In the genomic region with DNA sequence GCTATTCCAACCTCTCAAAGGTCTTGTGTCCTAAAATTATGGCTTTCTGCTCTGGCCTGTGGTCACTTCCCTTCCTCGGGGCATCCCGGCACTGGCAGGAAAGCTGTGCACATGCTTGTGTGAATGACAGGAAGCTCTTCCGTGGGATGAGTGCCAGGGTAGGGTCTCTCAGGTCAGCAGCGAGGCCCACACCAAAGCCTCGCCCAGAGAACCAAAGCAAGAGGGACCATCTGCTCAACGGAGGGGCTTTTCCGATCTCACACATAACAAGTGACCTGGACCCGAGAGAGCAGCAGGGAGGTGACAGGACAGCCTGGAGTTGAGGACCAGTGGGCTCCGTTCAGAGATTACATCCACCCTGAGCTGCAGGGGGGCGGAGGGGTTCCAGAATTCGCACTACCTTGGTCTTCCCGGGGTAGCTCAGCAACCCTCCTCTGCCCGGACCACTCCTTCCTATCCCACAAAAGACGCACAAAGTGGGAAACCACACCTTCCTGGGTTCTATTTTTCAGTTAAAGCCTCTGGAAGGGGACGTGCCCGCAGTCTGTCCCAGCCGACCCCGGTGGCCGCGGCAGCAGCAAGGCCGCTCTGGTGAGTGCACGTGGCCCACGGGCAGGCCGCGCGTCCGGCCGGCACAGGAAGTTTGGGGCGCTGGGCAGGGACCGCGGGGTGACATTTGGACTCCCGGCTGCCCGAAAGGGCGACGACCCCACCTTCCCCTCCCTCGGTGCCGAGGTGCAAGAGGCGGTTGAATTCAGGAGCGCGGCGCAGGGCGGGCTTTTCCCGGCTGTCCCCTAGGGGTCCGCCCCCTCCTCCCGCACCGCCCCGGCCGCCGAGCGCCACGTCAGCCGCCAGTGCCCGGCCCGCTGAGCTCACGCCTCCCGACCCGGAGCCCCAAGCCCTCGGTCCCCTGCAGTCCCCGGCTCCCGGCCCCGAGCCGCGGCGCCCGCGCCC, we compare ENCODE assay signal across 8 cellular contexts. TPM values are rescaled to one million over a fixed set of nuclear protein-coding genes. Genes with fewer than 3 reads are reported as not detected.
DNase-seq lines count a peak whose midpoint lies in the region; ATAC-seq and TF ChIP-seq lines count a peak whose summit lies in the region.

No MANE protein-coding gene starts in this region.

- H2BK5ac ChIP-seq in trophoblast cell (ENCODE audit: low read depth, low read length, poor library complexity) = peak overlapping the region; percentile 51

- TF ChIP-seq CTCF in GM12864 (IDR thresholded peaks at IDR 0.05; ENCODE audit: low read depth, low read length, missing control alignments) = no peak

- peak overlapping the region; percentile 80 for H3K18ac ChIP-seq in trophoblast cell (ENCODE audit: low read length)

- DNase-seq in A172 (ENCODE audit: low spot score) (peak; percentile 13), GM12864 (ENCODE audit: low read depth) (no peak), OCI-M1 (lab: John Stamatoyannopoulos, UW) (peak; percentile 77), Right ventricle myocardium superior (peak; percentile 73), trophoblast cell (peak; percentile 30 to 58), NCI-H187 treated with DMSO at 0.1 percent for 48 hours (lab: John Stamatoyannopoulos, UW) (no peak)
- DNase-seq in activated naive CD4-positive, alpha-beta T cell treated with anti-CD3 and anti-CD28 coated beads, Interleukin-2, amount 10 ng/mL, durations not matched to agents 7 days and 5 days = peak; percentile 65

- peak overlapping the region; percentile 20 for H2BK12ac ChIP-seq in trophoblast cell (ENCODE audit: low read length)

- H3K9me3 ChIP-seq in trophoblast cell (ENCODE audit: insufficient read depth, low read depth, low read length) = peaks cover 1% of the 10 kb centered on the region

- peaks cover 1% of the 10 kb centered on the region for H3K36me3 Mint-ChIP-seq in activated naive CD4-positive, alpha-beta T cell treated with anti-CD3 and anti-CD28 coated beads, Interleukin-2, amount 10 ng/mL, durations not matched to agents 7 days and 5 days

- ATAC-seq in HG02973 (IDR thresholded peaks at IDR 0.05; ENCODE audit: unreplicated experiment) (peak; percentile 26), Right ventricle myocardium superior (ENCODE audit: poor library complexity) (peak; percentile 69)

- peak overlapping the region; percentile 61 for H3K14ac ChIP-seq in trophoblast cell (ENCODE audit: low read length)

- peak overlapping the region; percentile 78 for H4K12ac ChIP-seq in trophoblast cell (ENCODE audit: low read depth, low read length)

- peak overlapping the region; percentile 61 for H3K4ac ChIP-seq in trophoblast cell (ENCODE audit: low read depth, low read length)

- peak overlapping the region; percentile 74 for H2BK120ac ChIP-seq in trophoblast cell (ENCODE audit: insufficient read depth, low read length, poor library complexity)

- H3K4me3 ChIP-seq in GM12864 (ENCODE audit: low read depth, low read length) (peak overlapping the region; percentile 98), trophoblast cell (ENCODE audit: low read depth, low read length) (peak overlapping the region; percentile 88)

- no peak overlapping the region for H2AK5ac ChIP-seq in trophoblast cell (ENCODE audit: low read length)

- H3K79me1 ChIP-seq in trophoblast cell (ENCODE audit: low read length) = peaks cover 11% of the 10 kb centered on the region

- intact Hi-C loops in Right ventricle myocardium superior (cut with DNase I) = loop anchor here (10.0 kb wide), 2 partner anchors 65 to 185 kb away; a partner anchor contains a TSS

- peaks cover 12% of the 10 kb centered on the region for H3K79me2 ChIP-seq in trophoblast cell (ENCODE audit: control insufficient read depth, insufficient read depth, low read length, poor library complexity)

- H3K9me3 Mint-ChIP-seq in activated naive CD4-positive, alpha-beta T cell treated with anti-CD3 and anti-CD28 coated beads, Interleukin-2, amount 10 ng/mL, durations not matched to agents 7 days and 5 days = no peaks in the 10 kb centered on the region

- H3K27ac Mint-ChIP-seq in activated naive CD4-positive, alpha-beta T cell treated with anti-CD3 and anti-CD28 coated beads, Interleukin-2, amount 10 ng/mL, durations not matched to agents 7 days and 5 days = no peak overlapping the region

- H3K23ac ChIP-seq in trophoblast cell (ENCODE audit: low read length) = no peak overlapping the region

- no peaks in the 10 kb centered on the region for H3K27me3 ChIP-seq in trophoblast cell (ENCODE audit: insufficient read depth, low read length)

- peak overlapping the region; percentile 61 for H2AFZ ChIP-seq in trophoblast cell (ENCODE audit: insufficient read depth, low read length, poor library complexity)

- peaks cover 6 to 7% of the 10 kb centered on the region in 2 experiments for H3K4me1 ChIP-seq in trophoblast cell (ENCODE audit: control insufficient read depth in 1 of 2, insufficient read depth in 2 of 2, low read length in 2 of 2)

- peak overlapping the region; percentile 11 for H3K9ac ChIP-seq in trophoblast cell (ENCODE audit: low read length)

- no peaks in the 10 kb centered on the region for H3K27me3 Mint-ChIP-seq in activated naive CD4-positive, alpha-beta T cell treated with anti-CD3 and anti-CD28 coated beads, Interleukin-2, amount 10 ng/mL, durations not matched to agents 7 days and 5 days

- no peak overlapping the region for H3K27ac ChIP-seq in trophoblast cell (ENCODE audit: low read depth, low read length)

- peaks cover 21% of the 10 kb centered on the region for H3K4me1 Mint-ChIP-seq in activated naive CD4-positive, alpha-beta T cell treated with anti-CD3 and anti-CD28 coated beads, Interleukin-2, amount 10 ng/mL, durations not matched to agents 7 days and 5 days

- WGBS in trophoblast cell (ENCODE audit: extremely low coverage, insufficient coverage, insufficient read length) = no CpG with 5 or more reads among the region's 66 CpGs

- H3K4me2 ChIP-seq in trophoblast cell (ENCODE audit: low read length) = peak overlapping the region; percentile 90

- H4K8ac ChIP-seq in trophoblast cell (ENCODE audit: low read depth, low read length) = peak overlapping the region; percentile 63

- H3K36me3 ChIP-seq in trophoblast cell (ENCODE audit: control insufficient read depth in 1 of 2, insufficient read depth in 2 of 2, low read length in 2 of 2) = peaks cover 6 to 8% of the 10 kb centered on the region in 2 experiments

- peak overlapping the region; percentile 73 for H3K4me3 Mint-ChIP-seq in activated naive CD4-positive, alpha-beta T cell treated with anti-CD3 and anti-CD28 coated beads, Interleukin-2, amount 10 ng/mL, durations not matched to agents 7 days and 5 days

- peak overlapping the region; percentile 68 for H4K91ac ChIP-seq in trophoblast cell (ENCODE audit: low read depth, low read length)

- CTCF ChIA-PET in activated naive CD4-positive, alpha-beta T cell treated with anti-CD3 and anti-CD28 coated beads, Interleukin-2, amount 10 ng/mL, durations not matched to agents 7 days and 5 days (lab: Charles Lee) = interaction anchor here (0.6 kb wide), 1 partner anchor 53 kb away, joined by 3 read pairs; no protein-coding TSS in a partner anchor

RNA-seq across cellular contexts. Expression of a gene that starts 1.0 kb away (rescaled TPM):
- 244 and 251 TPM in 2 replicates for total RNA-seq in A172 (2014; rRNA removed; shearing (Covaris generic))
- 39.5 TPM for total RNA-seq in Right ventricle myocardium superior
- polyA plus RNA-seq in trophoblast cell (2013) = 163 and 167 TPM in 2 replicates

Comparison
In these comparisons a context has a peak if more than half of its experiments do, and no peak if none do; other contexts are left out.
1. DNase-seq: peak in A172 (single experiment), OCI-M1 (single experiment), activated naive CD4-positive, alpha-beta T cell treated with anti-CD3 and anti-CD28 coated beads, Interleukin-2, amount 10 ng/mL, durations not matched to agents 7 days and 5 days (single experiment), Right ventricle myocardium superior (single experiment) and trophoblast cell (2 of 2); none in GM12864 (single experiment) and NCI-H187 treated with DMSO at 0.1 percent for 48 hours (single experiment).